In the genomic region with DNA sequence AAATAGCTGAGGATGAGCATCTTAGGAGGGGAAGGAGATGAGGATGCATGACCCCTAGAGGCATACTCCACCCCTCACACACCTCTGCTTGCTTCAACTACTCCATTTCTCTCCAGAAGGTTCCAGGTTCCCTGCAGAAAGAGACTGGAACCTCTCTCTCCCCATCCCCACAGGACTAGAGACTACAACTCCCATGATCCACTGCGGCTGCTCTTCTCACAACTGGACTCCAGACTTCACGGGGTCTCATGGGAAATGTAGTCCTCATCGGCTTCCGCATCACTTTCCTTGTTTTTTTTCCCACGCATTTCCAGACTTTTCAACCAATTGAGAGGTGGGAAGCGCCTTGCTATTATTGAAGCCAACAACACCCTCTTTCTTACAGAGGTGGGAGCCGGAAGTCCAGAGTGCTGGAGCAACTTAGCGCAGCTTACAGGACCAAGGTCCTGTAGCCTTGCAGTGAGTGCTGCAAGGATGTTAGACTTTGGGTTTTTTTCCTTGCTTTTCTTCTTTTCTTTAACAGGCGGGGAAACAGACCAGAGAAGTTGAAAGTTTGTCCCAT, we compare ENCODE assay signal across 8 cellular contexts. TPM values are rescaled to one million over a fixed set of nuclear protein-coding genes. Genes with fewer than 3 reads are reported as not detected.
A peak's percentile ranks its signal among the peaks of the same experiment; 100 is the strongest.
DNase-seq lines count a peak whose midpoint lies in the region; ATAC-seq and TF ChIP-seq lines count a peak whose summit lies in the region.

No MANE protein-coding gene starts in this region.

- peaks cover 32% of the 10 kb centered on the region for H3K27me3 ChIP-seq in CD4-positive, alpha-beta memory T cell (ENCODE audit: insufficient read depth, low read length)
- peaks cover 16% of the 10 kb centered on the region for H3K27me3 ChIP-seq in thoracic aorta (replicated peaks; ENCODE audit: insufficient read depth)

- ATAC-seq in activated naive CD4-positive, alpha-beta T cell treated with anti-CD3 and anti-CD28 coated beads, Interleukin-2, amount 50 U/mL, for 72 hours: peak; percentile 62 to 81
- ATAC-seq in thoracic aorta (ENCODE audit: insufficient number of reproducible peaks, low FRiP score, low read depth) (peak; percentile 83), GM18502 (IDR thresholded peaks at IDR 0.05; ENCODE audit: poor library complexity, unreplicated experiment) (no peak)

- peak overlapping the region in 3 of 7 donors; percentile 10 to 69 (median 66) for H3K27ac Mint-ChIP-seq in CD4-positive, alpha-beta memory T cell
- H3K27ac Mint-ChIP-seq in IgD-negative memory B cell: peak overlapping the region in 1 of 3 donors; percentile 75
- H3K27ac Mint-ChIP-seq in activated naive CD4-positive, alpha-beta T cell treated with anti-CD3 and anti-CD28 coated beads, Interleukin-2, amount 50 U/mL, for 72 hours: peak overlapping the region in 1 of 2 donors; percentile 55

- TF ChIP-seq CTCF in thoracic aorta (IDR thresholded peaks at IDR 0.05): no peak

- POLR2A ChIA-PET in CD4-positive, alpha-beta memory T cell (lab: Charles Lee; ENCODE audit: partially characterized antibody): interaction anchor here (1.4 kb wide), 1 partner anchor 111 kb away, joined by 4 read pairs; no protein-coding TSS in a partner anchor

- peak; percentile 57 to 77 (median 68) for DNase-seq in CD4-positive, alpha-beta memory T cell
- DNase-seq in SK-N-MC (ENCODE audit: low read depth, low spot score): peak; percentile 5
- peak in 1 of 2 donors; percentile 66 for DNase-seq in activated naive CD4-positive, alpha-beta T cell treated with anti-CD3 and anti-CD28 coated beads, Interleukin-2, amount 50 U/mL, for 72 hours (ENCODE audit: low spot score in 2 of 2)
- peak; percentile 81 for DNase-seq in glomerular endothelial cell (ENCODE audit: extremely low read depth, low read depth, low spot score)
- DNase-seq in nucleus accumbens (lab: John Stamatoyannopoulos, UW): peak in 55 of 56 donors; percentile 13 to 90 (median 61)
- DNase-seq in thoracic aorta (ENCODE audit: low spot score): peak; percentile 62

- H3K36me3 Mint-ChIP-seq in CD4-positive, alpha-beta memory T cell: peaks cover 0 to 4% of the 10 kb centered on the region in 2 donors
- H3K36me3 Mint-ChIP-seq in IgD-negative memory B cell: peaks cover 2% of the 10 kb centered on the region
- H3K36me3 Mint-ChIP-seq in activated naive CD4-positive, alpha-beta T cell treated with anti-CD3 and anti-CD28 coated beads, Interleukin-2, amount 50 U/mL, for 72 hours: peaks cover 22 to 30% of the 10 kb centered on the region in 2 donors

- H3K27ac ChIP-seq in CD4-positive, alpha-beta memory T cell (ENCODE audit: low read depth, low read length): no peak overlapping the region
- H3K27ac ChIP-seq in SK-N-MC (no peak overlapping the region), thoracic aorta (no peak overlapping the region)

- intact Hi-C loops in CD4-positive, alpha-beta memory T cell (cut with micrococcal nuclease): no loop called here

- no peak overlapping the region for H3K9ac ChIP-seq in SK-N-MC (ENCODE audit: insufficient read length)

- H3K9me3 ChIP-seq in CD4-positive, alpha-beta memory T cell (ENCODE audit: control insufficient read depth in 1 of 2, low read length in 2 of 2): no peaks in the 10 kb centered on the region
- H3K9me3 ChIP-seq in SK-N-MC (ENCODE audit: low read depth, low read length): no peaks in the 10 kb centered on the region
- no peaks in the 10 kb centered on the region for H3K9me3 ChIP-seq in thoracic aorta

- peaks cover 43 to 53% of the 10 kb centered on the region in 2 donors for H3K27me3 Mint-ChIP-seq in CD4-positive, alpha-beta memory T cell
- H3K27me3 Mint-ChIP-seq in IgD-negative memory B cell: peaks cover 37% of the 10 kb centered on the region

- CTCF ChIA-PET in CD4-positive, alpha-beta memory T cell (lab: Charles Lee; ENCODE audit: partially characterized antibody): no interaction called here

- peaks cover 0 to 12% (median 9%) of the 10 kb centered on the region in 8 donors for H3K9me3 Mint-ChIP-seq in CD4-positive, alpha-beta memory T cell
- peaks cover 3 to 20% (median 9%) of the 10 kb centered on the region in 3 donors for H3K9me3 Mint-ChIP-seq in IgD-negative memory B cell
- peaks cover 11 to 18% of the 10 kb centered on the region in 2 donors for H3K9me3 Mint-ChIP-seq in activated naive CD4-positive, alpha-beta T cell treated with anti-CD3 and anti-CD28 coated beads, Interleukin-2, amount 50 U/mL, for 72 hours

- H3K36me3 ChIP-seq in CD4-positive, alpha-beta memory T cell (ENCODE audit: insufficient read depth, low read length): no peaks in the 10 kb centered on the region
- H3K36me3 ChIP-seq in SK-N-MC (ENCODE audit: insufficient read depth, low read length): no peaks in the 10 kb centered on the region
- no peaks in the 10 kb centered on the region for H3K36me3 ChIP-seq in thoracic aorta

- peak overlapping the region; percentile 9 to 58 for H3K4me3 ChIP-seq in CD4-positive, alpha-beta memory T cell (ENCODE audit: low read length in 2 of 2)
- H3K4me3 ChIP-seq in SK-N-MC (no peak overlapping the region), thoracic aorta (peak overlapping the region; percentile 68)

- H3K4me3 Mint-ChIP-seq in CD4-positive, alpha-beta memory T cell: peak overlapping the region; percentile 69 to 91 (median 88)
- peak overlapping the region; percentile 70 to 93 (median 84) for H3K4me3 Mint-ChIP-seq in IgD-negative memory B cell

- H3K4me1 ChIP-seq in CD4-positive, alpha-beta memory T cell (ENCODE audit: insufficient read depth, low read length): peaks cover 27% of the 10 kb centered on the region
- peaks cover 0 to 18% of the 10 kb centered on the region in 2 donors for H3K4me1 ChIP-seq in thoracic aorta (ENCODE audit: control insufficient read depth in 1 of 2, low read depth in 2 of 2)

- H3K4me1 Mint-ChIP-seq in CD4-positive, alpha-beta memory T cell: peaks cover 13 to 43% (median 22%) of the 10 kb centered on the region in 4 donors
- H3K4me1 Mint-ChIP-seq in IgD-negative memory B cell: peaks cover 4 to 10% (median 6%) of the 10 kb centered on the region in 3 donors

RNA-seq across cellular contexts. Expression of a gene that starts 13.9 kb away (rescaled TPM):
- total RNA-seq in CD4-positive, alpha-beta memory T cell: not detected
- not detected for polyA plus RNA-seq in CD4-positive, alpha-beta memory T cell
- polyA plus RNA-seq in IgD-negative memory B cell: not detected
- not detected for total RNA-seq in activated naive CD4-positive, alpha-beta T cell treated with anti-CD3 and anti-CD28 coated beads, Interleukin-2, amount 50 U/mL, for 72 hours
- total RNA-seq in glomerular endothelial cell (2.2 and 3.0 TPM in 2 replicates), thoracic aorta (not detected)

RNA-seq across cellular contexts. Expression of a gene that starts 14.8 kb away (rescaled TPM):
- total RNA-seq in CD4-positive, alpha-beta memory T cell: not detected
- polyA plus RNA-seq in CD4-positive, alpha-beta memory T cell: not detected
- not detected for polyA plus RNA-seq in IgD-negative memory B cell
- not detected for total RNA-seq in activated naive CD4-positive, alpha-beta T cell treated with anti-CD3 and anti-CD28 coated beads, Interleukin-2, amount 50 U/mL, for 72 hours
- total RNA-seq in glomerular endothelial cell (1.3 and 2.1 TPM in 2 replicates), thoracic aorta (not detected)
